ENCODE assay signal across 1 cellular context in the genomic region with DNA sequence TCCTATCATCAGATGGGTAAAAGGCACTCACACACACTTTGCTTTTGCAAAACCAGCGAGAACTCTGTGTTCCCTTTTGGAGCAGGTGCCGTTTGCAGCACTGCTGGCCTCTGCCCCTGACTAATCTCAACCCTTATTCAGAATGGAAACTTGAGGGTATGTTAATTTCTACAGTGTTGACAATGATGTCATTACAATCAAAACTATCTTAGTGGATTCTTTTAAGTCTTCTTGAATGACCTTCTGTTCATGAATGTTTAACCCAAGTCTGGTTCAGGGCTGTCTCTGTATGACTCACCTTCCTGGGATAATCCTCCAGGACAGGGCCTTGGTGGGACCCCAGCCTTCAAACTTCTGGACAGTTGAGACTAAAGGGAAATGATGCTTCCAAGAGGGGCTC.
TF ChIP-seq lines count a peak whose summit lies in the region.

No MANE protein-coding gene starts in this region.

TF ChIP-seq in IMR-90, 13 proteins besides CTCF, POLR2A, EP300 and RAD21 (continued from another document):
- TF ChIP-seq, protein P1, sequence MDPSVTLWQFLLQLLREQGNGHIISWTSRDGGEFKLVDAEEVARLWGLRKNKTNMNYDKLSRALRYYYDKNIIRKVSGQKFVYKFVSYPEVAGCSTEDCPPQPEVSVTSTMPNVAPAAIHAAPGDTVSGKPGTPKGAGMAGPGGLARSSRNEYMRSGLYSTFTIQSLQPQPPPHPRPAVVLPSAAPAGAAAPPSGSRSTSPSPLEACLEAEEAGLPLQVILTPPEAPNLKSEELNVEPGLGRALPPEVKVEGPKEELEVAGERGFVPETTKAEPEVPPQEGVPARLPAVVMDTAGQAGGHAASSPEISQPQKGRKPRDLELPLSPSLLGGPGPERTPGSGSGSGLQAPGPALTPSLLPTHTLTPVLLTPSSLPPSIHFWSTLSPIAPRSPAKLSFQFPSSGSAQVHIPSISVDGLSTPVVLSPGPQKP (IDR thresholded peaks at IDR 0.05; ENCODE audit: borderline replicate concordance, low read depth, low read length): no peak
- no peak for TF ChIP-seq CHD1 (IDR thresholded peaks at IDR 0.05; ENCODE audit: low read depth, low read length)
- no peak; the same call in 1 of the 2 replicates for TF ChIP-seq FOS (IDR thresholded peaks at IDR 0.05; ENCODE audit: low read depth, low read length)
- TF ChIP-seq MAFK (IDR thresholded peaks at IDR 0.05; ENCODE audit: low read depth, low read length): no peak
- TF ChIP-seq NFE2L2 (IDR thresholded peaks at IDR 0.05; ENCODE audit: low read depth, low read length): no peak
- no peak for TF ChIP-seq SMC3 (IDR thresholded peaks at IDR 0.05; ENCODE audit: low read depth, low read length)
- no peak for TF ChIP-seq BHLHE40 (IDR thresholded peaks at IDR 0.05; ENCODE audit: low read depth, low read length)
- no peak for TF ChIP-seq RCOR1 (IDR thresholded peaks at IDR 0.05; ENCODE audit: insufficient replicate concordance, low read length)
- TF ChIP-seq RFX5 (IDR thresholded peaks at IDR 0.05; ENCODE audit: low read depth, low read length): no peak
- TF ChIP-seq MXI1 (IDR thresholded peaks at IDR 0.05; ENCODE audit: borderline replicate concordance, low read depth, low read length): no peak
